In the genomic region with DNA sequence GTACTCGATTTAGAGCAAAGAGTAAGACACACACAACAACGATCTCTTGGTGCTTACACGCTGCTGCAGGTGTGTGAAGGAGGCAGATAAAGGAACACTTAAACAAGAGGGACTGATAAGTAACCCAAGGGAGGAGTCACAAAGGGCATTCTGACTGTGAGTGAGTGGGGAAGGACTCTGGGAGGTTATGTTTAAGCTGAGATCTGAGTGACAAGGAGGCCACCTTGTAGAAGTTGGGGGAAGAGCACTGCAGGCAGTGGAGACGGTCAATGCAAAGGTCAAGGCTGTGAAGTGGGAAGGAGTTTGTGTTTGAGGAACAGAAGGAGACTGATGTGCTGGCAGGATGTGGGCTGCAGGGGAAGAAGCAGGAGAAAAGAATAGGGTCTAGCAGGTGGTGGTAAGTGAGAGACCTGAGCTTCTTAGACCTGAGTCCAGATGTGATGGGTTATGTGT, we compare ENCODE assay signal across 10 cellular contexts.
A peak's percentile ranks its signal among the peaks of the same experiment; 100 is the strongest.
DNase-seq lines count a peak whose midpoint lies in the region; ATAC-seq, FAIRE-seq and TF ChIP-seq lines count a peak whose summit lies in the region.
"Had no signal": no experiment of that assay in that cellular context is flagged by ENCODE, and none has a peak within 500 bp of the region (broad histone marks: within the 10 kb centered on the region; RNA-seq: fewer than 3 reads in every experiment).

No MANE protein-coding gene starts in this region.

- H3K27me3 ChIP-seq in muscle layer of duodenum (ENCODE audit: low read depth, low read length) (no peaks in the 10 kb centered on the region), upper lobe of left lung (no peaks in the 10 kb centered on the region), H7 (ENCODE audit: control insufficient read depth, insufficient read depth, low read length) (no peaks in the 10 kb centered on the region)

- H3K36me3 ChIP-seq in muscle layer of duodenum (ENCODE audit: control insufficient read depth in 1 of 2, insufficient read depth in 2 of 2, low read length in 2 of 2) (peaks cover 3 to 15% of the 10 kb centered on the region in 2 donors), upper lobe of left lung (no peaks in the 10 kb centered on the region), H7 (replicated peaks; ENCODE audit: control insufficient read depth, insufficient read depth, low read length) (no peaks in the 10 kb centered on the region)

- TF ChIP-seq EP300 in upper lobe of left lung (IDR thresholded peaks at IDR 0.05), result no peak

- H3K9me3 Mint-ChIP-seq in activated naive CD4-positive, alpha-beta T cell treated with anti-CD3 and anti-CD28 coated beads, Interleukin-2, amount 50 U/mL, for 72 hours, result peaks cover 0 to 3% of the 10 kb centered on the region in 2 donors
- H3K9me3 Mint-ChIP-seq in activated CD8-positive, alpha-beta T cell treated with anti-CD3 and anti-CD28 coated beads for 36 hours, result no peaks in the 10 kb centered on the region
- H3K9me3 Mint-ChIP-seq: activated B cell treated with CpG ODN at 0.5 μM for 24 hours had no signal

- peak overlapping the region; percentile 96 for H3K27ac ChIP-seq in muscle layer of duodenum (ENCODE audit: low read length)
- H3K27ac ChIP-seq in upper lobe of left lung, result peak overlapping the region; percentile 15 to 52 (median 30)

- CTCF ChIA-PET in activated CD8-positive, alpha-beta T cell treated with anti-CD3 and anti-CD28 coated beads for 36 hours (lab: Charles Lee), result interaction anchor here (1.5 to 2.3 kb wide), 2 partner anchors 12 to 477 kb away, joined by 4 to 6 read pairs; no protein-coding TSS in a partner anchor

- intact Hi-C loops in activated CD8-positive, alpha-beta T cell treated with anti-CD3 and anti-CD28 coated beads for 36 hours (cut with micrococcal nuclease), result no loop called here

- 60 to 67% methylated on average over 4 of the region's 4 CpGs for WGBS in upper lobe of left lung, 2 donors

- peaks cover 21% of the 10 kb centered on the region for H3K4me1 Mint-ChIP-seq in activated CD8-positive, alpha-beta T cell treated with anti-CD3 and anti-CD28 coated beads for 36 hours (ENCODE audit: low read depth)

- H3K4me3 Mint-ChIP-seq in activated CD8-positive, alpha-beta T cell treated with anti-CD3 and anti-CD28 coated beads for 36 hours, result no peak overlapping the region
- H3K4me3 Mint-ChIP-seq: activated B cell treated with CpG ODN at 0.5 μM for 24 hours had no signal

- H3K9me3 ChIP-seq in muscle layer of duodenum (ENCODE audit: control insufficient read depth in 1 of 2, low read length in 2 of 2) (no peaks in the 10 kb centered on the region), upper lobe of left lung (no peaks in the 10 kb centered on the region)

- H3K36me3 Mint-ChIP-seq in activated naive CD4-positive, alpha-beta T cell treated with anti-CD3 and anti-CD28 coated beads, Interleukin-2, amount 50 U/mL, for 72 hours, result peaks cover 0 to 19% of the 10 kb centered on the region in 2 donors
- H3K36me3 Mint-ChIP-seq in activated CD8-positive, alpha-beta T cell treated with anti-CD3 and anti-CD28 coated beads for 36 hours (ENCODE audit: low read depth), result peaks cover 2% of the 10 kb centered on the region

- DNase-seq in activated naive CD4-positive, alpha-beta T cell treated with anti-CD3 and anti-CD28 coated beads, Interleukin-2, amount 50 U/mL, for 72 hours (ENCODE audit: low spot score in 2 of 2), result no peak
- DNase-seq in activated naive CD4-positive, alpha-beta T cell treated with anti-CD3 and anti-CD28 coated beads, Interleukin-2, amount 50 U/mL, for 16 hours, result no peak
- peak; percentile 23 for DNase-seq in activated CD8-positive, alpha-beta T cell treated with anti-CD3 and anti-CD28 coated beads for 36 hours
- DNase-seq in upper lobe of left lung, result no peak
- no peak for DNase-seq in GM12892 (ENCODE audit: insufficient read length)
- no peak for DNase-seq in H7
- no peak for DNase-seq in OCI-M2 (lab: John Stamatoyannopoulos, UW; ENCODE audit: unreplicated experiment)
- DNase-seq: activated B cell treated with CpG ODN at 0.5 μM for 24 hours, NCI-H524 treated with DMSO at 0.1 percent for 48 hours had no signal

- POLR2A ChIA-PET in activated CD8-positive, alpha-beta T cell treated with anti-CD3 and anti-CD28 coated beads for 36 hours (lab: Charles Lee), result interaction anchor here (1.0 kb wide), 1 partner anchor 13 kb away, joined by 3 read pairs; no protein-coding TSS in a partner anchor

- no peak for TF ChIP-seq POLR2A in upper lobe of left lung (IDR thresholded peaks at IDR 0.05)
- TF ChIP-seq POLR2A in GM12892 (IDR thresholded peaks at IDR 0.05; ENCODE audit: low read depth, low read length), result no peak

- no peaks in the 10 kb centered on the region for H3K27me3 Mint-ChIP-seq in activated CD8-positive, alpha-beta T cell treated with anti-CD3 and anti-CD28 coated beads for 36 hours
- H3K27me3 Mint-ChIP-seq: activated B cell treated with CpG ODN at 0.5 μM for 24 hours had no signal

- no peak for FAIRE-seq in GM12892 (lab: Jason Lieb, UNC)

- no peak for TF ChIP-seq CTCF in activated CD8-positive, alpha-beta T cell treated with anti-CD3 and anti-CD28 coated beads for 36 hours (IDR thresholded peaks at IDR 0.05)
- no peak for TF ChIP-seq CTCF in upper lobe of left lung (IDR thresholded peaks at IDR 0.05)

- ATAC-seq in activated naive CD4-positive, alpha-beta T cell treated with anti-CD3 and anti-CD28 coated beads, Interleukin-2, amount 50 U/mL, for 72 hours, result peak; percentile 47 to 88
- ATAC-seq in activated CD8-positive, alpha-beta T cell treated with anti-CD3 and anti-CD28 coated beads for 36 hours, result peak; percentile 81
- no peak for ATAC-seq in upper lobe of left lung (ENCODE audit: low FRiP score in 2 of 2)

- H3K4me3 ChIP-seq in muscle layer of duodenum (ENCODE audit: low read depth in 1 of 2, low read length in 2 of 2), result peak overlapping the region; percentile 38 to 61
- H3K4me3 ChIP-seq in upper lobe of left lung, result no peak overlapping the region
- no peak overlapping the region for H3K4me3 ChIP-seq in H7 (ENCODE audit: insufficient read depth, low read depth, low read length)

- H3K4me1 ChIP-seq in muscle layer of duodenum (ENCODE audit: control insufficient read depth in 1 of 2, insufficient read depth in 2 of 2, low read length in 2 of 2) (peaks cover 0 to 15% of the 10 kb centered on the region in 2 donors), upper lobe of left lung (peaks cover 30 to 53% (median 38%) of the 10 kb centered on the region in 4 donors)

- peak overlapping the region in 1 of 2 donors; percentile 38 for H3K27ac Mint-ChIP-seq in activated naive CD4-positive, alpha-beta T cell treated with anti-CD3 and anti-CD28 coated beads, Interleukin-2, amount 50 U/mL, for 72 hours
- H3K27ac Mint-ChIP-seq in activated CD8-positive, alpha-beta T cell treated with anti-CD3 and anti-CD28 coated beads for 36 hours, result peak overlapping the region; percentile 16
- H3K27ac Mint-ChIP-seq: activated B cell treated with CpG ODN at 0.5 μM for 24 hours had no signal

Comparison
In these comparisons a context has a peak if more than half of its experiments do, and no peak if none do; other contexts are left out.
1. ATAC-seq: peak in activated naive CD4-positive, alpha-beta T cell treated with anti-CD3 and anti-CD28 coated beads, Interleukin-2, amount 50 U/mL, for 72 hours (2 of 2) and activated CD8-positive, alpha-beta T cell treated with anti-CD3 and anti-CD28 coated beads for 36 hours (single experiment); none in upper lobe of left lung (0 of 2).
2. H3K4me3 ChIP-seq: peak in muscle layer of duodenum (2 of 2); none in upper lobe of left lung (0 of 4) and H7 (single experiment).